24 cellular contexts compared by ENCODE assay signal in genomic region chr4:11149612-11150259, GRCh38.
DNase-seq lines count a peak whose midpoint lies in the region; ATAC-seq, FAIRE-seq and TF ChIP-seq lines count a peak whose summit lies in the region.
"Had no signal": no experiment of that assay in that cellular context is flagged by ENCODE, and none has a peak within 500 bp of the region (broad histone marks: within the 10 kb centered on the region; RNA-seq: fewer than 3 reads in every experiment).

No MANE protein-coding gene starts in this region.

- H3K4ac ChIP-seq in H9 (ENCODE audit: low read depth, low read length) = no peak overlapping the region

- H2AFZ ChIP-seq in H9 (ENCODE audit: low read length) (no peak overlapping the region), neural progenitor cell (replicated peaks) (peak overlapping the region; percentile 42), HepG2 (ENCODE audit: low read length) (no peak overlapping the region)

- H3K9me3 Mint-ChIP-seq in H9 (no peaks in the 10 kb centered on the region; a peak in 1 of 5 replicates), neural progenitor cell (peaks cover 3% of the 10 kb centered on the region)
- no peaks in the 10 kb centered on the region for H3K9me3 Mint-ChIP-seq in effector memory CD8-positive, alpha-beta T cell

- H3K4me3 Mint-ChIP-seq in H9 (peak overlapping the region; percentile 65 to 75), neural progenitor cell (no peak overlapping the region)
- H3K4me3 Mint-ChIP-seq in effector memory CD8-positive, alpha-beta T cell = peak overlapping the region; percentile 27 to 76
- H3K4me3 Mint-ChIP-seq: HFFc6 had no signal

- no peak overlapping the region for H4K91ac ChIP-seq in H9 (ENCODE audit: insufficient read length, low read depth, low read length)

- TF ChIP-seq RAD21 in HepG2 (CRISPR knock-in tag; IDR thresholded peaks at IDR 0.05) = no peak

- no peak overlapping the region for H3T11ph ChIP-seq in H9 (ENCODE audit: low read length)

- no peak for TF ChIP-seq POLR2A in H54 (IDR thresholded peaks at IDR 0.05; ENCODE audit: low read depth, low read length)
- TF ChIP-seq POLR2A in breast epithelium (IDR thresholded peaks at IDR 0.05) = no peak
- no peak for TF ChIP-seq POLR2A in HepG2 (IDR thresholded peaks at IDR 0.05; ENCODE audit: insufficient read depth in 1 of 2, low read depth in 2 of 2, low read length in 2 of 2)

- H3K27me3 ChIP-seq in H9 (ENCODE audit: insufficient read depth, low read length) (no peaks in the 10 kb centered on the region), neural progenitor cell (no peaks in the 10 kb centered on the region), breast epithelium (no peaks in the 10 kb centered on the region), HepG2 (ENCODE audit: control insufficient read depth in 1 of 2, insufficient read depth in 2 of 2, low read length in 2 of 2) (no peaks in the 10 kb centered on the region)
- H3K27me3 ChIP-seq: SJCRH30 had no signal

- no peak overlapping the region for H2BK120ac ChIP-seq in H9 (ENCODE audit: low read depth, low read length, poor library complexity, severe bottlenecking)

- H3K4me3 ChIP-seq in neural progenitor cell = no peak overlapping the region
- H3K4me3 ChIP-seq in breast epithelium = no peak overlapping the region
- no peak overlapping the region for H3K4me3 ChIP-seq in HepG2 (replicated peaks in 1 of 3; ENCODE audit: insufficient read depth in 1 of 3, low read depth in 2 of 3, low read length in 3 of 3)
- H3K4me3 ChIP-seq: lung, SJCRH30, skin epidermis, thoracic aorta had no signal

- no peak for FAIRE-seq in H54 (lab: Jason Lieb, UNC)
- FAIRE-seq in HepG2 (lab: Jason Lieb, UNC) = no peak

- no peak overlapping the region for H2BK15ac ChIP-seq in H9 (ENCODE audit: low read depth, low read length)

- H4K20me1 ChIP-seq in H9 (ENCODE audit: control insufficient read depth, insufficient read depth, insufficient read length) (no peaks in the 10 kb centered on the region), neural progenitor cell (ENCODE audit: low read depth) (no peaks in the 10 kb centered on the region), HepG2 (ENCODE audit: insufficient read depth, low read length) (no peaks in the 10 kb centered on the region)

- DNase-seq in H9 (no peak), NCI-H345 (lab: John Stamatoyannopoulos, UW) (peak; percentile 51), neural progenitor cell (ENCODE audit: low spot score) (no peak), H54 (ENCODE audit: insufficient read length, low spot score) (no peak), breast epithelium (ENCODE audit: low spot score in 2 of 2) (no peak), HepG2 (ENCODE audit: low spot score) (no peak)
- DNase-seq in effector memory CD8-positive, alpha-beta T cell = no peak
- DNase-seq in activated effector memory CD4-positive, alpha-beta T cell treated with Interleukin-2 at 50 U/mL for 16 hours = no peak
- DNase-seq: activated CD4-positive, alpha-beta T cell treated with anti-CD3 and anti-CD28 coated beads for 4 hours; activated gamma-delta T cell; amygdala; caudate nucleus; COR-L47; effector CD4-positive, alpha-beta T cell; EL; glutamatergic neuron; HFFc6; NCI-H1436 treated with DMSO at 0.1 percent for 48 hours; NCI-H446; SJCRH30; stimulated activated CD4-positive, alpha-beta T cell treated with anti-CD3 and anti-CD28 coated beads, Interleukin-4, amount 100 ng/mL, for 4 hours had no signal

- TF ChIP-seq EP300 in HepG2 (IDR thresholded peaks at IDR 0.05; ENCODE audit: low read depth in 2 of 2, low read length in 2 of 2) (no peak), HepG2 (CRISPR knock-in tag; IDR thresholded peaks at IDR 0.05; ENCODE audit: borderline replicate concordance) (no peak)

- no peak overlapping the region for H3K56ac ChIP-seq in H9 (ENCODE audit: insufficient read length, low read depth, low read length)

- H4K8ac ChIP-seq in H9 (replicated peaks; ENCODE audit: insufficient read length, low read depth, low read length) = no peak overlapping the region

- H3K4me1 Mint-ChIP-seq in H9 (peaks cover 26 to 36% of the 10 kb centered on the region in 2 experiments), neural progenitor cell (peaks cover 7% of the 10 kb centered on the region)
- H3K4me1 Mint-ChIP-seq in effector memory CD8-positive, alpha-beta T cell (ENCODE audit: low read depth in 2 of 2) = peaks cover 0 to 8% of the 10 kb centered on the region in 2 donors

- H3K23me2 ChIP-seq in H9 (ENCODE audit: insufficient read length, low read depth, low read length, poor library complexity, severe bottlenecking) = no peaks in the 10 kb centered on the region

- H2BK12ac ChIP-seq in H9 (ENCODE audit: insufficient read length, low read depth, low read length) = no peak overlapping the region

- H3K36me3 Mint-ChIP-seq in H9 (ENCODE audit: insufficient read depth in 1 of 3, low read depth in 3 of 3) (no peaks in the 10 kb centered on the region), neural progenitor cell (no peaks in the 10 kb centered on the region)
- no peaks in the 10 kb centered on the region for H3K36me3 Mint-ChIP-seq in effector memory CD8-positive, alpha-beta T cell (ENCODE audit: insufficient read depth)

- CTCF ChIA-PET in HepG2 (lab: Yijun Ruan, JAX; ENCODE audit: low intra/inter-chr PET ratio, low total read pairs) = no interaction called here

- in situ Hi-C loops in HepG2 (cut with HindIII; ENCODE audit: extremely low pct_ligation_motif_present, low pct_unique_long_range_greater_than_20kb) = no loop called here

- peak overlapping the region; percentile 17 for H3K4me2 ChIP-seq in H9 (ENCODE audit: insufficient read depth, insufficient read length, low read length)
- peak overlapping the region; percentile 31 for H3K4me2 ChIP-seq in neural progenitor cell
- no peak overlapping the region for H3K4me2 ChIP-seq in HepG2 (ENCODE audit: low read depth, low read length)

- no peak overlapping the region for H2AK5ac ChIP-seq in H9 (ENCODE audit: insufficient read length, low read length)

- no peak overlapping the region for H3K18ac ChIP-seq in H9 (ENCODE audit: insufficient read length, low read depth, low read length)

- no peak overlapping the region for H3K23ac ChIP-seq in H9 (ENCODE audit: insufficient read length, low read depth, low read length)

- H2BK20ac ChIP-seq in H9 (ENCODE audit: low read depth, low read length, poor library complexity, severe bottlenecking) = no peak overlapping the region

- no peaks in the 10 kb centered on the region for H3K27me3 Mint-ChIP-seq in H9 (ENCODE audit: low read depth)
- no peaks in the 10 kb centered on the region for H3K27me3 Mint-ChIP-seq in effector memory CD8-positive, alpha-beta T cell
- H3K27me3 Mint-ChIP-seq in neural progenitor cell (ENCODE audit: insufficient read depth, low read depth) = peaks cover 3% of the 10 kb centered on the region

- peak overlapping the region; percentile 13 to 98 (median 96); a peak in 5 of 7 replicates for H3K27ac Mint-ChIP-seq in H9
- H3K27ac Mint-ChIP-seq in effector memory CD8-positive, alpha-beta T cell = peak overlapping the region in 1 of 2 donors; percentile 77
- H3K27ac Mint-ChIP-seq in neural progenitor cell = no peak overlapping the region
- H3K27ac Mint-ChIP-seq: HFFc6 had no signal

- no CpG with 5 or more reads among the region's 4 CpGs for WGBS in H9 (ENCODE audit: extremely low coverage, insufficient read length, low lambda C conversion rate)
- WGBS in HepG2 (ENCODE audit: low lambda C conversion rate) = 29% methylated on average over 4 of the region's 4 CpGs

- H3K9me3 ChIP-seq in H9 (ENCODE audit: control insufficient read depth, low read depth, low read length) = no peaks in the 10 kb centered on the region
- no peaks in the 10 kb centered on the region for H3K9me3 ChIP-seq in neural progenitor cell (ENCODE audit: low read depth)
- H3K9me3 ChIP-seq in breast epithelium = no peaks in the 10 kb centered on the region
- peaks cover 42% of the 10 kb centered on the region for H3K9me3 ChIP-seq in HepG2 (ENCODE audit: low read length)
- H3K9me3 ChIP-seq: SJCRH30, thoracic aorta had no signal

- H4K5ac ChIP-seq in H9 (ENCODE audit: insufficient read length, low read depth, low read length) = peak overlapping the region; percentile 6

- H3K14ac ChIP-seq in H9 (ENCODE audit: insufficient read depth, low read length) = peak overlapping the region; percentile 72; the same call in 1 of the 2 replicates

- no peak for TF ChIP-seq CTCF in H9 (conservative IDR thresholded peaks at IDR 0.05)
- no peak for TF ChIP-seq CTCF in neural progenitor cell (IDR thresholded peaks at IDR 0.05)
- no peak for TF ChIP-seq CTCF in breast epithelium (IDR thresholded peaks at IDR 0.05)
- no peak for TF ChIP-seq CTCF in HepG2 (CRISPR knock-in tag; IDR thresholded peaks at IDR 0.05)

- no peaks in the 10 kb centered on the region for H3F3A ChIP-seq in neural progenitor cell (ENCODE audit: low read depth)

- BruUV-seq in HepG2 (replicated peaks; lab: Mats Ljungman, UMichigan) = no TSS peak

- H3K4me1 ChIP-seq in H9 (ENCODE audit: insufficient read depth, low read length) (peaks cover under 1% of the 10 kb centered on the region; the same call in 1 of the 2 replicates), neural progenitor cell (no peaks in the 10 kb centered on the region), breast epithelium (no peaks in the 10 kb centered on the region), HepG2 (ENCODE audit: insufficient read depth, low read length) (no peaks in the 10 kb centered on the region)
- H3K4me1 ChIP-seq: SJCRH30 had no signal

- ATAC-seq in effector memory CD8-positive, alpha-beta T cell (replicated peaks) = peak; percentile 62
- no peak for ATAC-seq in HepG2

- H3K79me1 ChIP-seq in H9 (ENCODE audit: insufficient read depth, low read depth, low read length, poor library complexity, severe bottlenecking) = no peaks in the 10 kb centered on the region

- H3K9ac ChIP-seq in H9 (ENCODE audit: extremely low read depth, insufficient read length, low read length) = no peak overlapping the region
- H3K9ac ChIP-seq in neural progenitor cell = no peak overlapping the region
- no peak overlapping the region for H3K9ac ChIP-seq in HepG2 (ENCODE audit: insufficient read depth, low read depth, low read length)

- H3K36me3 ChIP-seq in neural progenitor cell (no peaks in the 10 kb centered on the region), breast epithelium (no peaks in the 10 kb centered on the region), HepG2 (replicated peaks in 1 of 2; ENCODE audit: control insufficient read depth in 1 of 2, insufficient read depth in 2 of 2, low read length in 2 of 2) (no peaks in the 10 kb centered on the region)
- H3K36me3 ChIP-seq: SJCRH30, thoracic aorta had no signal

- H3K79me2 ChIP-seq in H9 (ENCODE audit: insufficient read depth, low read length) (no peaks in the 10 kb centered on the region), neural progenitor cell (ENCODE audit: low read depth) (no peaks in the 10 kb centered on the region), HepG2 (ENCODE audit: insufficient read depth, low read length) (no peaks in the 10 kb centered on the region)

- no peak overlapping the region for H2BK5ac ChIP-seq in H9 (ENCODE audit: insufficient read length, low read length)

- H3K27ac ChIP-seq in H9 (ENCODE audit: insufficient read length, low read depth, low read length) (no peak overlapping the region), neural progenitor cell (no peak overlapping the region), breast epithelium (no peak overlapping the region), HepG2 (ENCODE audit: extremely low read length, insufficient read depth, low read length) (no peak overlapping the region)
- H3K27ac ChIP-seq: SJCRH30, thoracic aorta had no signal

- intact Hi-C loops in breast epithelium (cut with DNase I; ENCODE audit: low total_unique reads) (no loop called here), HepG2 (cut with micrococcal nuclease; ENCODE audit: unreplicated experiment) (no loop called here)

- POLR2A ChIA-PET in HepG2 (lab: Yijun Ruan, JAX) = no interaction called here
